25 cellular contexts compared by ENCODE assay signal in genomic region chr22:17043521-17043920, GRCh38. TPM values are rescaled to one million over a fixed set of nuclear protein-coding genes. Genes with fewer than 3 reads are reported as not detected.
"Had no signal": no experiment of that assay in that cellular context is flagged by ENCODE, and none has a peak within 500 bp of the region (broad histone marks: within the 10 kb centered on the region; RNA-seq: fewer than 3 reads in every experiment).

No MANE protein-coding gene starts in this region.

- H3K9me3 ChIP-seq: esophagus muscularis mucosa, gastrocnemius medialis, left ventricle myocardium inferior, lower lobe of right lung, ovary, right atrium auricular region, stomach, thoracic aorta, transverse colon had no signal

- H3K27ac ChIP-seq: epithelial cell of prostate, esophagus muscularis mucosa, gastrocnemius medialis, left ventricle myocardium inferior, lower lobe of right lung, neural progenitor cell, ovary, right atrium auricular region, stomach, thoracic aorta, transverse colon had no signal

- H2AFZ ChIP-seq: neural progenitor cell had no signal

- H3K4me2 ChIP-seq: neural progenitor cell had no signal

- H3K36me3 ChIP-seq: gastrocnemius medialis, lower lobe of right lung, neural progenitor cell, ovary, right atrium auricular region, thoracic aorta, transverse colon had no signal

- DNase-seq: effector memory CD8-positive, alpha-beta T cell; gastrocnemius medialis; glutamatergic neuron; kidney; left cardiac atrium; left ventricle myocardium inferior; lower lobe of right lung; mesenchymal stem cell; midbrain; nucleus accumbens; ovary; small intestine; stimulated activated CD4-positive, alpha-beta T cell treated with anti-CD3 and anti-CD28 coated beads, Interleukin-4, amount 100 ng/mL, for 24 hours; stomach; substantia nigra; transverse colon had no signal

- H3K4me3 ChIP-seq: esophagus muscularis mucosa, gastrocnemius medialis, left ventricle myocardium inferior, lower lobe of right lung, neural progenitor cell, ovary, right atrium auricular region, stomach, thoracic aorta, transverse colon had no signal

- H3K27me3 ChIP-seq: gastrocnemius medialis, neural progenitor cell, ovary, right atrium auricular region, transverse colon had no signal

- H3K4me1 ChIP-seq: esophagus muscularis mucosa, gastrocnemius medialis, left ventricle myocardium inferior, lower lobe of right lung, neural progenitor cell, right atrium auricular region, transverse colon had no signal

- FAIRE-seq: kidney, small intestine had no signal

- H3K9ac ChIP-seq: neural progenitor cell had no signal

- ATAC-seq: effector memory CD8-positive, alpha-beta T cell; gastrocnemius medialis; left cardiac atrium; lower lobe of right lung; natural killer cell treated with Interleukin-12 subunit alpha and Interleukin-12 subunit beta and Interleukin-15 and Interleukin-18, amount 100 ng/mL, for 72 hours; stimulated activated memory B cell treated with anti-CD40 and anti-IgM and Interleukin-4, amounts not matched to agents 10 μg/mL and 1 μg/mL and 100 μg/mL, for 72 hours had no signal

RNA-seq across cellular contexts. Expression of gene GAB4, which starts 35.5 kb away (rescaled TPM):
- total RNA-seq: esophagus muscularis mucosa; fibroblast of villous mesenchyme; gastrocnemius medialis; kidney; left cardiac atrium; left ventricle myocardium inferior; lower lobe of right lung; natural killer cell treated with Interleukin-12 subunit alpha and Interleukin-12 subunit beta and Interleukin-15 and Interleukin-18, amount 100 ng/mL, for 72 hours; ovary; posterior vena cava; right atrium auricular region; stomach; thoracic aorta; transverse colon had no signal
- polyA plus RNA-seq: ovary, small intestine, stomach had no signal
